ENCODE assay signal across 1 cellular context in genomic region chr4:1879491-1879890, GRCh38.
TF ChIP-seq lines count a peak whose summit lies in the region.

No MANE protein-coding gene starts in this region.

TF ChIP-seq in K562, 482 proteins besides CTCF, POLR2A, EP300 and RAD21 (continued from another document):
- TF ChIP-seq NKRF (IDR thresholded peaks at IDR 0.05; ENCODE audit: borderline replicate concordance) (0 out of 2 replicates have a peak, but pooled peaks have one; percentile 26), SMARCA5 (IDR thresholded peaks at IDR 0.05) (0 out of 2 replicates have a peak, but pooled peaks have one; percentile 20), FOXA3 (CRISPR knock-in tag; conservative IDR thresholded peaks at IDR 0.05 in 1 of 2, IDR thresholded peaks at IDR 0.05 in 1 of 2) (no peak), ZNF592 (IDR thresholded peaks at IDR 0.05) (0 out of 2 replicates have a peak, but pooled peaks have one; percentile 31), ARID1B (IDR thresholded peaks at IDR 0.05) (0 out of 2 replicates have a peak, but pooled peaks have one; percentile 13)
TF ChIP-seq in K562: peak in this region for 6.
